Comparison of ENCODE assay signal across 12 cellular contexts in the genomic region with DNA sequence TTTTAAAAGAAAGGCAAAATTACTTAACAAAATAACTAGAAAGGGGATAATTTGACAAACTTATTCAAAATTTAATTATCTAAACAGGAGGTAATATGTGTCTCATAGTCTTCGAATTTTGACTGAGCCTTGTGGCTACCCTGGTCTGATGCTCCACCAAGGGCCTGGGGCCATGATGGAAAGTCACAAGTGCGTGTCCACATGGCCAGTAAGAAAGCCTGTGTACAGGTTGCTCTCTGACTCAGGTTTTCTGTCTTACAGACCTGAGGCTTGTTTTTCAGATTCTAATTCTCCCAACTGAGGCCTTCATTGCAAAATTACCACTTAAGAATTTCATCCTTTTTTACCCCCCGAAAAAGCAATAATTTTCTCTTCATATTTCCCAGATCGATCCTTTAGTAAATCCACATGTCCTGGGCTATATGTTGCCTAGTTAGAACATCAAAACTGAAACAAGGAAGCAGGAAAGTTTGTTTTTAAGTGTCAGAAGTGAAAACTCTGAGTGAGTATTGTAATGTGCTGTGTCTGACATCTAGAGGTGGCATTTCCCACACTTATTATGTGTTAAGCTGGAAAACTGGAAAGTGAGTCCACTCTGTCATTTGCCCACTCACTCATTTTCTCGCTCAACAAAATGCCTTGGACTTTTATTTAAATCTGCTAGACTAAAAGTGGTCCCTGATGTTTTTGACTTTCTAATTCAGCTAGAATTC. TPM values are rescaled to one million over a fixed set of nuclear protein-coding genes. Genes with fewer than 3 reads are reported as not detected.
DNase-seq lines count a peak whose midpoint lies in the region; ATAC-seq and TF ChIP-seq lines count a peak whose summit lies in the region.
"Had no signal": no experiment of that assay in that cellular context is flagged by ENCODE, and none has a peak within 500 bp of the region (broad histone marks: within the 10 kb centered on the region; RNA-seq: fewer than 3 reads in every experiment).

No MANE protein-coding gene starts in this region.

- no peak overlapping the region for H3K4me3 ChIP-seq in Loucy (ENCODE audit: low read length, poor library complexity, severe bottlenecking)
- no peak overlapping the region for H3K4me3 ChIP-seq in esophagus muscularis mucosa
- H3K4me3 ChIP-seq: BLaER1 treated with 17β-estradiol and CSF1 and Interleukin-3, amounts not matched to agents 10 nM and 100 nM; spleen had no signal

- H3K36me3 ChIP-seq in Loucy (ENCODE audit: insufficient read depth, low read length) = no peaks in the 10 kb centered on the region
- H3K36me3 ChIP-seq in esophagus muscularis mucosa = no peaks in the 10 kb centered on the region
- H3K36me3 ChIP-seq: BLaER1 treated with 17β-estradiol and CSF1 and Interleukin-3, amounts not matched to agents 10 nM and 100 nM; spleen had no signal

- H3K9me3 ChIP-seq in Loucy (ENCODE audit: insufficient read depth, low read depth, low read length) = no peaks in the 10 kb centered on the region
- no peaks in the 10 kb centered on the region for H3K9me3 ChIP-seq in esophagus muscularis mucosa
- H3K9me3 ChIP-seq: BLaER1 treated with 17β-estradiol and CSF1 and Interleukin-3, amounts not matched to agents 10 nM and 100 nM; spleen had no signal

- intact Hi-C loops in esophagus muscularis mucosa (cut with DNase I) (no loop called here), CD14-positive monocyte (cut with micrococcal nuclease) (no loop called here)

- 77% methylated on average over 5 of the region's 5 CpGs for WGBS in esophagus muscularis mucosa

- H3K27me3 Mint-ChIP-seq in activated CD8-positive, alpha-beta memory T cell treated with anti-CD3 and anti-CD28 coated beads, Interleukin-2, amount 10 ng/mL, durations not matched to agents 7 days and 5 days = peaks cover 28% of the 10 kb centered on the region
- H3K27me3 Mint-ChIP-seq in CD14-positive monocyte (ENCODE audit: low read depth in 3 of 3) = no peaks in the 10 kb centered on the region

- no peak overlapping the region for H3K4me3 Mint-ChIP-seq in activated CD8-positive, alpha-beta memory T cell treated with anti-CD3 and anti-CD28 coated beads, Interleukin-2, amount 10 ng/mL, durations not matched to agents 7 days and 5 days
- H3K4me3 Mint-ChIP-seq in CD14-positive monocyte = peak overlapping the region in 1 of 2 donors; percentile 18
- H3K4me3 Mint-ChIP-seq: endodermal cell had no signal

- peak; percentile 45 for ATAC-seq in activated CD8-positive, alpha-beta memory T cell treated with anti-CD3 and anti-CD28 coated beads, Interleukin-2, amount 10 ng/mL, durations not matched to agents 7 days and 5 days

- TF ChIP-seq POLR2A in esophagus muscularis mucosa (IDR thresholded peaks at IDR 0.05; ENCODE audit: low read depth) = no peak

- CTCF ChIA-PET in activated CD8-positive, alpha-beta memory T cell treated with anti-CD3 and anti-CD28 coated beads, Interleukin-2, amount 10 ng/mL, durations not matched to agents 7 days and 5 days (lab: Charles Lee) = interaction anchor here (1.1 to 1.6 kb wide), 2 partner anchors 28 to 431 kb away, joined by 3 read pairs; no protein-coding TSS in a partner anchor

- no peak overlapping the region for H3K27ac ChIP-seq in esophagus muscularis mucosa (replicated peaks in 1 of 4)
- H3K27ac ChIP-seq: spleen had no signal

- H3K9me2 ChIP-seq in Loucy (replicated peaks; ENCODE audit: low read depth, low read length) = no peaks in the 10 kb centered on the region

- TF ChIP-seq CTCF in Loucy (conservative IDR thresholded peaks at IDR 0.05; ENCODE audit: low read length) (peak; percentile 58), esophagus muscularis mucosa (IDR thresholded peaks at IDR 0.05) (peak in 2 of 3 experiments; percentile 17 to 20), CD14-positive monocyte (IDR thresholded peaks at IDR 0.05) (no peak)

- TF ChIP-seq EP300 in esophagus muscularis mucosa (IDR thresholded peaks at IDR 0.05) = no peak

- peaks cover 6% of the 10 kb centered on the region for H3K4me1 Mint-ChIP-seq in activated CD8-positive, alpha-beta memory T cell treated with anti-CD3 and anti-CD28 coated beads, Interleukin-2, amount 10 ng/mL, durations not matched to agents 7 days and 5 days
- H3K4me1 Mint-ChIP-seq in CD14-positive monocyte = peaks cover 17% of the 10 kb centered on the region

- no peak overlapping the region for H3K9ac ChIP-seq in Loucy (ENCODE audit: low read depth, low read length, poor library complexity, severe bottlenecking)
- H3K9ac ChIP-seq: BLaER1 treated with 17β-estradiol and CSF1 and Interleukin-3, amounts not matched to agents 10 nM and 100 nM had no signal

- H3K79me2 ChIP-seq in Loucy (ENCODE audit: insufficient read depth, low read length) = no peaks in the 10 kb centered on the region

- H3K27ac Mint-ChIP-seq in activated CD8-positive, alpha-beta memory T cell treated with anti-CD3 and anti-CD28 coated beads, Interleukin-2, amount 10 ng/mL, durations not matched to agents 7 days and 5 days = no peak overlapping the region
- H3K27ac Mint-ChIP-seq in CD14-positive monocyte = peak overlapping the region in 1 of 7 donors; percentile 46
- H3K27ac Mint-ChIP-seq: endodermal cell had no signal

- no peaks in the 10 kb centered on the region for H3K4me1 ChIP-seq in Loucy (ENCODE audit: insufficient read depth, low read length, poor library complexity, severe bottlenecking)
- H3K4me1 ChIP-seq in esophagus muscularis mucosa = no peaks in the 10 kb centered on the region

- H3F3A ChIP-seq in Loucy (ENCODE audit: low read depth) = no peaks in the 10 kb centered on the region

- H3K9me3 Mint-ChIP-seq in activated CD8-positive, alpha-beta memory T cell treated with anti-CD3 and anti-CD28 coated beads, Interleukin-2, amount 10 ng/mL, durations not matched to agents 7 days and 5 days (ENCODE audit: low read depth) = no peaks in the 10 kb centered on the region
- H3K9me3 Mint-ChIP-seq in CD14-positive monocyte = no peaks in the 10 kb centered on the region

- no peaks in the 10 kb centered on the region for H4K20me1 ChIP-seq in Loucy (ENCODE audit: insufficient read depth, low read length, poor library complexity, severe bottlenecking)
- H4K20me1 ChIP-seq: BLaER1 treated with 17β-estradiol and CSF1 and Interleukin-3, amounts not matched to agents 10 nM and 100 nM had no signal

- peak overlapping the region; percentile 36 for H3K4me2 ChIP-seq in Loucy (ENCODE audit: low read depth, low read length, poor library complexity, severe bottlenecking)

- H3K27me3 ChIP-seq in Loucy (ENCODE audit: insufficient read depth, low read length, poor library complexity, severe bottlenecking) (no peaks in the 10 kb centered on the region), esophagus muscularis mucosa (no peaks in the 10 kb centered on the region)
- H3K27me3 ChIP-seq: BLaER1 treated with 17β-estradiol and CSF1 and Interleukin-3, amounts not matched to agents 10 nM and 100 nM; spleen had no signal

- H2AFZ ChIP-seq in Loucy (ENCODE audit: low read length) = peak overlapping the region; percentile 88

- no peak for DNase-seq in activated CD8-positive, alpha-beta memory T cell treated with anti-CD3 and anti-CD28 coated beads, Interleukin-2, amount 10 ng/mL, durations not matched to agents 7 days and 5 days
- no peak for DNase-seq in activated CD8-positive, alpha-beta memory T cell treated with anti-CD3 and anti-CD28 coated beads for 24 hours
- DNase-seq in esophagus muscularis mucosa (ENCODE audit: extremely low spot score) (no peak), stromal cell of bone marrow (ENCODE audit: low read depth) (peak; percentile 9), CD14-positive monocyte (ENCODE audit: low spot score) (no peak), COLO829 (ENCODE audit: low spot score) (no peak), foreskin melanocyte (no peak)
- DNase-seq: endodermal cell, spleen had no signal

- H3K36me3 Mint-ChIP-seq in activated CD8-positive, alpha-beta memory T cell treated with anti-CD3 and anti-CD28 coated beads, Interleukin-2, amount 10 ng/mL, durations not matched to agents 7 days and 5 days = no peaks in the 10 kb centered on the region
- H3K36me3 Mint-ChIP-seq in CD14-positive monocyte = no peaks in the 10 kb centered on the region

RNA-seq across cellular contexts. Expression of a gene that starts 10.0 kb away (rescaled TPM):
- total RNA-seq in activated CD8-positive, alpha-beta memory T cell treated with anti-CD3 and anti-CD28 coated beads, Interleukin-2, amount 10 ng/mL, durations not matched to agents 7 days and 5 days = not detected
- total RNA-seq in esophagus muscularis mucosa = not detected
- not detected for polyA plus RNA-seq in CD14-positive monocyte
- total RNA-seq: T-helper 2 cell treated with Interferon-gamma antibody and Interleukin-4, amounts not matched to agents 100 ng/mL and 5 ng/mL, for 36 hours had no signal
- polyA plus RNA-seq: spleen had no signal

RNA-seq across cellular contexts. Expression of a gene that starts 39.0 kb away (rescaled TPM):
- under 1 TPM in 1 of 2 experiments, not detected in 1; 0.47 TPM for total RNA-seq in activated CD8-positive, alpha-beta memory T cell treated with anti-CD3 and anti-CD28 coated beads, Interleukin-2, amount 10 ng/mL, durations not matched to agents 7 days and 5 days
- under 1 TPM in 1 of 4 donors, not detected in 3; 0.65 TPM for total RNA-seq in esophagus muscularis mucosa
- polyA plus RNA-seq in CD14-positive monocyte = not detected
- total RNA-seq: endodermal cell had no signal
- polyA plus RNA-seq: spleen had no signal

RNA-seq across cellular contexts. Expression of a gene that starts 53.8 kb away (rescaled TPM):
- not detected for total RNA-seq in activated CD8-positive, alpha-beta memory T cell treated with anti-CD3 and anti-CD28 coated beads, Interleukin-2, amount 10 ng/mL, durations not matched to agents 7 days and 5 days
- not detected for total RNA-seq in esophagus muscularis mucosa
- not detected for polyA plus RNA-seq in CD14-positive monocyte
- total RNA-seq: spleen; T-helper 2 cell treated with Interferon-gamma antibody and Interleukin-4, amounts not matched to agents 100 ng/mL and 5 ng/mL, for 36 hours had no signal
- polyA plus RNA-seq: spleen had no signal
